In genomic region chr17:49510720-49511110, GRCh38 we compare ENCODE assay signal across 16 cellular contexts. TPM values are rescaled to one million over a fixed set of nuclear protein-coding genes. Genes with fewer than 3 reads are reported as not detected.
"Had no signal": no experiment of that assay in that cellular context is flagged by ENCODE, and none has a peak within 500 bp of the region (broad histone marks: within the 10 kb centered on the region; RNA-seq: fewer than 3 reads in every experiment).

No MANE protein-coding gene starts in this region.

- H3K27ac ChIP-seq: esophagus squamous epithelium, gastroesophageal sphincter, sigmoid colon, skin epidermis, stomach, thoracic aorta, transverse colon had no signal

- FAIRE-seq: colon had no signal

- ATAC-seq: gastroesophageal sphincter, natural killer cell had no signal

- H3K36me3 ChIP-seq: esophagus squamous epithelium, gastroesophageal sphincter, sigmoid colon, stomach, thoracic aorta, transverse colon had no signal

- DNase-seq: cerebellar nuclear complex; dermis blood vessel endothelial cell; esophagus squamous epithelium; foreskin fibroblast; glutamatergic neuron; natural killer cell; sigmoid colon; stimulated activated naive CD4-positive, alpha-beta T cell; stomach; substantia nigra; transverse colon had no signal

- H3K36me3 Mint-ChIP-seq: natural killer cell had no signal

- H3K9me3 Mint-ChIP-seq: natural killer cell had no signal

- H3K9me3 ChIP-seq: esophagus squamous epithelium, gastroesophageal sphincter, sigmoid colon, stomach, thoracic aorta, transverse colon had no signal

- H3K27ac Mint-ChIP-seq: natural killer cell had no signal

- H3K4me3 Mint-ChIP-seq: natural killer cell had no signal

- H3K4me3 ChIP-seq: esophagus squamous epithelium, gastroesophageal sphincter, sigmoid colon, skin epidermis, stomach, thoracic aorta, transverse colon had no signal

RNA-seq across cellular contexts. Expression of gene NGFR, which starts 15.6 kb away (rescaled TPM):
- total RNA-seq: dermis blood vessel endothelial cell, epithelial cell of proximal tubule had no signal
